In genomic region chr16:30946671-30947532, GRCh38 we compare ENCODE assay signal across 14 cellular contexts. TPM values are rescaled to one million over a fixed set of nuclear protein-coding genes. Genes with fewer than 3 reads are reported as not detected.
DNase-seq lines count a peak whose midpoint lies in the region; ATAC-seq and TF ChIP-seq lines count a peak whose summit lies in the region.
"Had no signal": no experiment of that assay in that cellular context is flagged by ENCODE, and none has a peak within 500 bp of the region (broad histone marks: within the 10 kb centered on the region; RNA-seq: fewer than 3 reads in every experiment).

No MANE protein-coding gene starts in this region.

- peaks cover 16% of the 10 kb centered on the region for H3K36me3 ChIP-seq in GM23338 (ENCODE audit: insufficient read depth)
- peaks cover 33% of the 10 kb centered on the region for H3K36me3 ChIP-seq in iPS-20b (ENCODE audit: insufficient read depth, low read depth, low read length)
- H3K36me3 ChIP-seq in neural progenitor cell: peaks cover 9% of the 10 kb centered on the region

- H3K4me3 Mint-ChIP-seq in GM23338: peak overlapping the region; percentile 79
- peak overlapping the region; percentile 43 for H3K4me3 Mint-ChIP-seq in WTC11
- H3K4me3 Mint-ChIP-seq in neural progenitor cell: peak overlapping the region; percentile 70
- H3K4me3 Mint-ChIP-seq: activated CD4-positive, alpha-beta T cell treated with anti-CD3 and anti-CD28 coated beads, Interleukin-2, amount 10 ng/mL, durations not matched to agents 7 days and 5 days; activated T-cell treated with anti-CD3 and anti-CD28 coated beads, Interleukin-2, amount 50 U/mL, for 24 hours had no signal

- H3K27me3 ChIP-seq in GM23338 (ENCODE audit: insufficient read depth) (no peaks in the 10 kb centered on the region), iPS-20b (ENCODE audit: insufficient read depth, low read length) (no peaks in the 10 kb centered on the region), neural progenitor cell (no peaks in the 10 kb centered on the region)

- POLR2A ChIA-PET in WTC11 (lab: Charles Lee): interaction anchor here (1.6 kb wide), 1 partner anchor 23 kb away, joined by 3 read pairs; the partner anchor contains the start of gene FBXL19

- peaks cover 28% of the 10 kb centered on the region for H3K27me3 Mint-ChIP-seq in GM23338 (ENCODE audit: insufficient read depth, low read depth, poor library complexity)
- H3K27me3 Mint-ChIP-seq in WTC11 (ENCODE audit: low read depth): no peaks in the 10 kb centered on the region
- peaks cover 10% of the 10 kb centered on the region for H3K27me3 Mint-ChIP-seq in neural progenitor cell (ENCODE audit: insufficient read depth, low read depth)
- H3K27me3 Mint-ChIP-seq: activated CD4-positive, alpha-beta T cell treated with anti-CD3 and anti-CD28 coated beads, Interleukin-2, amount 10 ng/mL, durations not matched to agents 7 days and 5 days; activated T-cell treated with anti-CD3 and anti-CD28 coated beads, Interleukin-2, amount 50 U/mL, for 24 hours had no signal

- H3F3A ChIP-seq in GM23338 (replicated peaks; ENCODE audit: low read depth) (peaks cover 23% of the 10 kb centered on the region), neural progenitor cell (ENCODE audit: low read depth) (peaks cover 37% of the 10 kb centered on the region)

- no peak for TF ChIP-seq CTCF in GM23338 (conservative IDR thresholded peaks at IDR 0.05; ENCODE audit: low read depth in 2 of 2)
- TF ChIP-seq CTCF in WTC11 (IDR thresholded peaks at IDR 0.05): no peak
- TF ChIP-seq CTCF in neural progenitor cell (IDR thresholded peaks at IDR 0.05): no peak
- TF ChIP-seq CTCF in GM20000 (IDR thresholded peaks at IDR 0.05; ENCODE audit: extremely low read depth, missing control alignments): no peak

- H3K9me3 ChIP-seq in iPS-20b (ENCODE audit: insufficient read depth, low read depth, low read length) (no peaks in the 10 kb centered on the region), neural progenitor cell (ENCODE audit: low read depth) (no peaks in the 10 kb centered on the region)

- peak overlapping the region; percentile 90; the same call in 1 of the 2 replicates for H3K9ac ChIP-seq in iPS-20b (ENCODE audit: low read depth, low read length)
- no peak overlapping the region for H3K9ac ChIP-seq in neural progenitor cell

- no peaks in the 10 kb centered on the region for H3K9me2 ChIP-seq in GM23338 (ENCODE audit: insufficient read depth)

- H3K4me1 ChIP-seq in GM23338 (ENCODE audit: insufficient read depth) (peaks cover 13% of the 10 kb centered on the region), iPS-20b (ENCODE audit: insufficient read depth, low read length) (peaks cover 13% of the 10 kb centered on the region; the same call in 1 of the 2 replicates), neural progenitor cell (peaks cover 19% of the 10 kb centered on the region)

- H4K20me1 ChIP-seq in GM23338 (replicated peaks; ENCODE audit: insufficient read depth) (peaks cover 9% of the 10 kb centered on the region), neural progenitor cell (ENCODE audit: low read depth) (peaks cover 21% of the 10 kb centered on the region)

- H3K27ac ChIP-seq in GM23338 (ENCODE audit: low read depth) (peak overlapping the region; percentile 95; the same call in 1 of the 2 replicates), iPS-20b (ENCODE audit: low read length) (peak overlapping the region; percentile 94), neural progenitor cell (no peak overlapping the region)

- no peak for ATAC-seq in GM23338
- ATAC-seq in WTC11: no peak

- H3K9me3 Mint-ChIP-seq in GM23338 (no peaks in the 10 kb centered on the region), WTC11 (no peaks in the 10 kb centered on the region), neural progenitor cell (no peaks in the 10 kb centered on the region)
- H3K9me3 Mint-ChIP-seq: activated CD4-positive, alpha-beta T cell treated with anti-CD3 and anti-CD28 coated beads, Interleukin-2, amount 10 ng/mL, durations not matched to agents 7 days and 5 days; activated T-cell treated with anti-CD3 and anti-CD28 coated beads, Interleukin-2, amount 50 U/mL, for 24 hours had no signal

- in situ Hi-C loops in KBM-7 (cut with MboI; ENCODE audit: low pct_unique_long_range_greater_than_20kb, low sequenced_read_pairs): no loop called here

- peaks cover 16% of the 10 kb centered on the region; the same call in 1 of the 2 replicates for H3K79me2 ChIP-seq in GM23338 (replicated peaks; ENCODE audit: insufficient read depth)
- peaks cover 22% of the 10 kb centered on the region for H3K79me2 ChIP-seq in neural progenitor cell (ENCODE audit: low read depth)

- DNase-seq in GM23338 (ENCODE audit: low spot score) (no peak), WTC11 (ENCODE audit: low spot score) (no peak), neural progenitor cell (ENCODE audit: low spot score) (no peak), KBM-7 (no peak), MV-4-11 (lab: John Stamatoyannopoulos, UW) (no peak), SIG-M5 (lab: John Stamatoyannopoulos, UW) (no peak), GM20000 (ENCODE audit: low spot score) (no peak)
- DNase-seq: activated CD4-positive, alpha-beta T cell treated with anti-CD3 and anti-CD28 coated beads, Interleukin-2, amount 10 ng/mL, durations not matched to agents 7 days and 5 days; activated T-cell treated with anti-CD3 and anti-CD28 coated beads, Interleukin-2, amount 50 U/mL, for 24 hours; NCI-H146; NCI-H345; stimulated activated CD4-positive, alpha-beta T cell treated with anti-CD3 and anti-CD28 coated beads, Interleukin-4, amount 100 ng/mL, for 1 hour; stimulated activated CD8-positive, alpha-beta memory T cell treated with anti-CD3 and anti-CD28 coated beads, Interleukin-4, amount 100 ng/mL, for 48 hours had no signal

- H3K4me2 ChIP-seq in GM23338: peak overlapping the region; percentile 88
- H3K4me2 ChIP-seq in neural progenitor cell: peak overlapping the region; percentile 96

- H3K27ac Mint-ChIP-seq in GM23338 (peak overlapping the region; percentile 96), WTC11 (peak overlapping the region; percentile 78), neural progenitor cell (peak overlapping the region; percentile 84)
- H3K27ac Mint-ChIP-seq: activated CD4-positive, alpha-beta T cell treated with anti-CD3 and anti-CD28 coated beads, Interleukin-2, amount 10 ng/mL, durations not matched to agents 7 days and 5 days; activated T-cell treated with anti-CD3 and anti-CD28 coated beads, Interleukin-2, amount 50 U/mL, for 24 hours had no signal

- peaks cover 38% of the 10 kb centered on the region for H3K36me3 Mint-ChIP-seq in GM23338 (ENCODE audit: low read depth)
- H3K36me3 Mint-ChIP-seq in WTC11: peaks cover 28% of the 10 kb centered on the region
- H3K36me3 Mint-ChIP-seq in neural progenitor cell: peaks cover 19% of the 10 kb centered on the region

- CTCF ChIA-PET in WTC11 (lab: Charles Lee): interaction anchor here (0.5 to 2.1 kb wide), 7 partner anchors 11 to 195 kb away, joined by 3 to 12 read pairs (median 3); partner anchors contain the start of gene VKORC1

- H2AFZ ChIP-seq in GM23338 (no peak overlapping the region), neural progenitor cell (replicated peaks) (no peak overlapping the region)

- peak overlapping the region; percentile 63 for H3K4me3 ChIP-seq in GM23338
- H3K4me3 ChIP-seq in iPS-20b (ENCODE audit: low read length): peak overlapping the region; percentile 78; the same call in 1 of the 2 replicates
- peak overlapping the region; percentile 96 for H3K4me3 ChIP-seq in neural progenitor cell

- H3K4me1 Mint-ChIP-seq in GM23338 (peaks cover 36% of the 10 kb centered on the region), WTC11 (peaks cover 29% of the 10 kb centered on the region), neural progenitor cell (peaks cover 33% of the 10 kb centered on the region)

TF ChIP-seq in GM23338, 12 proteins besides CTCF, POLR2A, EP300 and RAD21 (continues in another document):
- no peak for TF ChIP-seq JUNB (IDR thresholded peaks at IDR 0.05; ENCODE audit: unreplicated experiment)
- no peak for TF ChIP-seq NANOG (IDR thresholded peaks at IDR 0.05; ENCODE audit: borderline replicate concordance)

TF ChIP-seq in WTC11, 78 proteins besides CTCF, POLR2A, EP300 and RAD21:
- TF ChIP-seq ESRRA (CRISPR knock-in tag; IDR thresholded peaks at IDR 0.05; ENCODE audit: borderline replicate concordance): 0 out of 2 replicates have a peak, but pooled peaks have one; percentile 23
- no peak for TF ChIP-seq CREB1 (CRISPR knock-in tag; IDR thresholded peaks at IDR 0.05)

RNA-seq across cellular contexts. Expression of gene ORAI3, which starts 2.0 kb away (rescaled TPM):
- total RNA-seq in GM23338 (2014; rRNA removed; shearing (Covaris generic)): 14.9 and 15.9 TPM in 2 replicates
- polyA plus RNA-seq in GM23338 (2016; fragmentation: Nextera tagmentation; extraction: Ambion mirVana): 6.9 and 9.8 TPM in 2 replicates
- total RNA-seq in WTC11 (2021): 10.8 to 13.5 TPM (median 13.2 TPM) in 3 replicates
- total RNA-seq in neural progenitor cell (ENCODE audit: low replicate concordance): 10.2 and 20.1 TPM in 2 replicates

RNA-seq across cellular contexts. Expression of gene SETD1A, which starts 10.7 kb away (rescaled TPM):
- 14.5 and 21.9 TPM in 2 replicates for total RNA-seq in GM23338 (2014; rRNA removed; shearing (Covaris generic))
- polyA plus RNA-seq in GM23338 (2016; fragmentation: Nextera tagmentation; extraction: Ambion mirVana): 10.8 and 10.9 TPM in 2 replicates
- total RNA-seq in WTC11 (2021) (29.3 to 31.1 TPM (median 29.4 TPM) in 3 replicates), neural progenitor cell (ENCODE audit: low replicate concordance) (3.2 and 5.8 TPM in 2 replicates)

RNA-seq across cellular contexts. Expression of gene FBXL19, which starts 23.5 kb away (rescaled TPM):
- 63.5 and 71.5 TPM in 2 replicates for total RNA-seq in GM23338 (2014; rRNA removed; shearing (Covaris generic))
- 12.5 and 16.4 TPM in 2 replicates for polyA plus RNA-seq in GM23338 (2016; fragmentation: Nextera tagmentation; extraction: Ambion mirVana)
- total RNA-seq in WTC11 (2021): 79.0 to 84.9 TPM (median 84.3 TPM) in 3 replicates
- total RNA-seq in neural progenitor cell (ENCODE audit: low replicate concordance): 9.2 and 76.7 TPM in 2 replicates

RNA-seq across cellular contexts. Expression of gene HSD3B7, which starts 38.1 kb away (rescaled TPM):
- 6.4 and 12.2 TPM in 2 replicates for total RNA-seq in GM23338 (2014; rRNA removed; shearing (Covaris generic))
- 4.3 TPM in 2 replicates for polyA plus RNA-seq in GM23338 (2016; fragmentation: Nextera tagmentation; extraction: Ambion mirVana)
- total RNA-seq in WTC11 (2021) (4.1 to 4.5 TPM (median 4.5 TPM) in 3 replicates), neural progenitor cell (ENCODE audit: low replicate concordance) (1.4 and 2.9 TPM in 2 replicates)

RNA-seq across cellular contexts. Expression of gene CTF1, which starts 50.5 kb away (rescaled TPM):
- total RNA-seq in GM23338 (2014; rRNA removed; shearing (Covaris generic)): 0.52 and 0.54 TPM in 2 replicates
- 0.24 and 0.43 TPM in 2 replicates for polyA plus RNA-seq in GM23338 (2016; fragmentation: Nextera tagmentation; extraction: Ambion mirVana)
- 1.4 to 1.9 TPM (median 1.6 TPM) in 3 replicates for total RNA-seq in WTC11 (2021)
- total RNA-seq in neural progenitor cell (ENCODE audit: low replicate concordance): 0.39 and 1.5 TPM in 2 replicates
